Comparison of ENCODE assay signal across 11 cellular contexts in the genomic region with DNA sequence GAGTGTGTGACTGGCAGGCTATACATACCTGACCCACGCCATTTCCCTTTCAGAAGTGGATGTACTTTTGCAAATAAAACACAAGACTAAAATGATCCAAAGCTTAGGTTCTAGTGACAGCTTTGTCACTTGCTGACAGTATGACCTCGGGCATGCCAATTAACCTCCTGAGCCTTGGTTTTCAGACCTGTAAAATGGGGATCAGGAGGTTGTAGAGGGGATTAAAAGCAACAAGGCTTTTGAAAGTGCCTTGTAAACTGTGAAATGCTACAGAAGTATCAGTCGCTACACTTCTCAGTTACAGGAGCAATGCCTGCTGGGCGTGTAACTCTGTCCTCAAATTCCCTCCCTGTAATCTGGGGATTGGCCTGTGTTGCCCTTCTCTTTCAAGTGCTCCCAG. TPM values are rescaled to one million over a fixed set of nuclear protein-coding genes. Genes with fewer than 3 reads are reported as not detected.
DNase-seq lines count a peak whose midpoint lies in the region; ATAC-seq and TF ChIP-seq lines count a peak whose summit lies in the region.
"Had no signal": no experiment of that assay in that cellular context is flagged by ENCODE, and none has a peak within 500 bp of the region (broad histone marks: within the 10 kb centered on the region; RNA-seq: fewer than 3 reads in every experiment).

No MANE protein-coding gene starts in this region.

- no peaks in the 10 kb centered on the region for H3K36me3 ChIP-seq in left ventricle myocardium inferior
- H3K36me3 ChIP-seq in vagina, result no peaks in the 10 kb centered on the region

- peaks cover 61% of the 10 kb centered on the region for H3K4me1 ChIP-seq in left ventricle myocardium inferior
- H3K4me1 ChIP-seq in vagina, result peaks cover 21% of the 10 kb centered on the region

- H3K9me3 ChIP-seq in left ventricle myocardium inferior (replicated peaks) (no peaks in the 10 kb centered on the region), vagina (no peaks in the 10 kb centered on the region)

- H3K36me3 Mint-ChIP-seq in brain, result peaks cover 34% of the 10 kb centered on the region

- TF ChIP-seq POLR2A in vagina (IDR thresholded peaks at IDR 0.05), result no peak

- peaks cover 6% of the 10 kb centered on the region for H3K27me3 Mint-ChIP-seq in brain

- peak overlapping the region; percentile 80 to 94 (median 91) for H3K27ac Mint-ChIP-seq in brain

- DNase-seq in left ventricle myocardium inferior, result no peak
- DNase-seq in Right ventricle myocardium inferior (ENCODE audit: missing footprints), result no peak
- peak; percentile 6 for DNase-seq in mesenteric fat pad (ENCODE audit: low spot score)
- DNase-seq in vagina (ENCODE audit: extremely low spot score in 2 of 2), result no peak
- DNase-seq in 8988T, result no peak
- DNase-seq: DMS79; hippocampal formation; stimulated activated CD4-positive, alpha-beta T cell treated with anti-CD3 and anti-CD28 coated beads, Interleukin-2, amount 100 ng/mL, for 48 hours had no signal

- ATAC-seq in Right ventricle myocardium inferior (no peak), GM18519 (IDR thresholded peaks at IDR 0.05; ENCODE audit: low FRiP score, unreplicated experiment) (no peak), GM21423 (IDR thresholded peaks at IDR 0.05; ENCODE audit: unreplicated experiment) (no peak)

- peak overlapping the region; percentile 91 to 98 (median 96) for H3K4me3 Mint-ChIP-seq in brain

- H3K4me1 Mint-ChIP-seq in brain, result peaks cover 47% of the 10 kb centered on the region

- peaks cover 10 to 37% (median 11%) of the 10 kb centered on the region in 5 experiments for H3K9me3 Mint-ChIP-seq in brain

- H3K27ac ChIP-seq in left ventricle myocardium inferior (replicated peaks) (peak overlapping the region; percentile 91), vagina (peak overlapping the region; percentile 47)

- peak overlapping the region; percentile 81 for H3K4me3 ChIP-seq in left ventricle myocardium inferior
- H3K4me3 ChIP-seq in vagina, result peak overlapping the region; percentile 57 to 73

- H3K27me3 ChIP-seq in left ventricle myocardium inferior (ENCODE audit: low read depth) (no peaks in the 10 kb centered on the region), vagina (no peaks in the 10 kb centered on the region)

- TF ChIP-seq CTCF in left ventricle myocardium inferior (IDR thresholded peaks at IDR 0.05; ENCODE audit: borderline replicate concordance) (no peak), brain (conservative IDR thresholded peaks at IDR 0.05) (no peak), vagina (IDR thresholded peaks at IDR 0.05) (no peak)

- intact Hi-C loops in left ventricle myocardium inferior (cut with micrococcal nuclease) (loop anchor here (5.0 to 10.0 kb wide), 2 partner anchors 163 to 351 kb away; no protein-coding TSS in a partner anchor), Right ventricle myocardium inferior (cut with DNase I) (loop anchor here (5.0 to 10.0 kb wide), 5 partner anchors 69 to 337 kb away; a partner anchor contains a TSS), vagina (cut with DNase I) (no loop called here)

RNA-seq across cellular contexts. Expression of a gene that starts 8.7 kb away (rescaled TPM):
- total RNA-seq in left ventricle myocardium inferior, result 40.6 TPM
- 34.7 TPM for total RNA-seq in Right ventricle myocardium inferior
- 87.4 TPM for polyA plus RNA-seq in brain (ENCODE audit: insufficient read depth, low read depth, low replicate concordance)
- total RNA-seq in mesenteric fat pad, result 95.7 TPM
- total RNA-seq in vagina, result 48.6 TPM
